In genomic region chr19:38685666-38686529, GRCh38 we compare ENCODE assay signal across 8 cellular contexts. TPM values are rescaled to one million over a fixed set of nuclear protein-coding genes. Genes with fewer than 3 reads are reported as not detected.
DNase-seq lines count a peak whose midpoint lies in the region; ATAC-seq and TF ChIP-seq lines count a peak whose summit lies in the region.

No MANE protein-coding gene starts in this region.

- H3K9me3 Mint-ChIP-seq in activated T-cell treated with anti-CD3 and anti-CD28 coated beads, Interleukin-2, amount 50 U/mL, for 4 hours: no peaks in the 10 kb centered on the region

- H3K36me3 ChIP-seq in lung (ENCODE audit: control insufficient read depth in 2 of 2, insufficient read depth in 2 of 2, low read length in 2 of 2) (peaks cover 0 to 4% of the 10 kb centered on the region in 2 donors), aorta (ENCODE audit: control insufficient read depth in 1 of 2, insufficient read depth in 2 of 2, low read length in 1 of 2) (peaks cover 0 to 4% of the 10 kb centered on the region in 2 donors)

- no peak for DNase-seq in activated T-cell treated with anti-CD3 and anti-CD28 coated beads, Interleukin-2, amount 50 U/mL, for 4 hours
- no peak for DNase-seq in activated T-cell treated with anti-CD3 and anti-CD28 coated beads for 4 hours
- DNase-seq in NCI-H69 (lab: John Stamatoyannopoulos, UW): peak; percentile 82
- DNase-seq in caudate nucleus (lab: John Stamatoyannopoulos, UW): no peak
- DNase-seq in lung (ENCODE audit: low spot score): no peak
- DNase-seq in aorta: no peak
- DNase-seq in AG08395 (ENCODE audit: low spot score): no peak

- TF ChIP-seq CTCF in lung (IDR thresholded peaks at IDR 0.05; ENCODE audit: control extremely low read depth, extremely low read depth): no peak

- H3K36me3 Mint-ChIP-seq in activated T-cell treated with anti-CD3 and anti-CD28 coated beads, Interleukin-2, amount 50 U/mL, for 4 hours (ENCODE audit: insufficient read depth): peaks cover 15% of the 10 kb centered on the region

- H3K9me3 ChIP-seq in lung (ENCODE audit: control insufficient read depth in 2 of 2, insufficient read depth in 1 of 2, low read length in 1 of 2) (no peaks in the 10 kb centered on the region), aorta (ENCODE audit: control insufficient read depth, low read length) (no peaks in the 10 kb centered on the region)

- peaks cover 80% of the 10 kb centered on the region for H3K4me1 Mint-ChIP-seq in activated T-cell treated with anti-CD3 and anti-CD28 coated beads, Interleukin-2, amount 50 U/mL, for 4 hours (ENCODE audit: low read depth)

- no peaks in the 10 kb centered on the region for H3K27me3 Mint-ChIP-seq in activated T-cell treated with anti-CD3 and anti-CD28 coated beads, Interleukin-2, amount 50 U/mL, for 4 hours (ENCODE audit: low read depth)

- H3K4me3 Mint-ChIP-seq in activated T-cell treated with anti-CD3 and anti-CD28 coated beads, Interleukin-2, amount 50 U/mL, for 4 hours: peak overlapping the region; percentile 31

- peak; percentile 11 to 18 for ATAC-seq in activated T-cell treated with anti-CD3 and anti-CD28 coated beads, Interleukin-2, amount 50 U/mL, for 4 hours
- ATAC-seq in lung (ENCODE audit: insufficient read depth, low FRiP score) (no peak), aorta (ENCODE audit: low FRiP score) (peak; percentile 5), HG02938 (IDR thresholded peaks at IDR 0.05; ENCODE audit: unreplicated experiment) (no peak)

- 24 to 33% methylated on average over 10 of the region's 10 CpGs for WGBS in lung, 2 donors
- WGBS in aorta, 2 donors: 17 to 19% methylated on average over 10 of the region's 10 CpGs

- H3K4me3 ChIP-seq in lung (no peak overlapping the region), aorta (ENCODE audit: low read length in 2 of 2) (no peak overlapping the region)

- H3K27me3 ChIP-seq in lung (ENCODE audit: control insufficient read depth, insufficient read depth): no peaks in the 10 kb centered on the region
- H3K27me3 ChIP-seq in aorta (ENCODE audit: control insufficient read depth in 1 of 2, insufficient read depth in 2 of 2, low read length in 1 of 2): no peaks in the 10 kb centered on the region

- intact Hi-C loops in aorta (cut with DNase I): no loop called here

- H3K4me1 ChIP-seq in lung (ENCODE audit: control insufficient read depth in 2 of 2, insufficient read depth in 2 of 2, low read length in 2 of 2) (peaks cover 45% of the 10 kb centered on the region in 2 donors), aorta (ENCODE audit: control insufficient read depth in 1 of 2, insufficient read depth in 2 of 2, low read length in 2 of 2) (peaks cover 7 to 8% of the 10 kb centered on the region in 2 donors)

- H3K27ac ChIP-seq in caudate nucleus (ENCODE audit: low read depth, low read length) (peak overlapping the region; percentile 89), lung (ENCODE audit: low read depth in 1 of 2, low read length in 1 of 2) (peak overlapping the region; percentile 88 to 95), aorta (ENCODE audit: low read depth in 1 of 2, low read length in 2 of 2) (peak overlapping the region; percentile 23 to 81)

RNA-seq across cellular contexts. Expression of gene ACTN4, which starts 38.4 kb away (rescaled TPM):
- 100 to 1,000 TPM; 215 to 233 (median 230) TPM for total RNA-seq in activated T-cell treated with anti-CD3 and anti-CD28 coated beads, Interleukin-2, amount 50 U/mL, for 4 hours
- 100 to 1,000 TPM; 339 to 552 TPM for total RNA-seq in lung
- 100 to 1,000 TPM; 229 to 394 TPM for polyA plus RNA-seq in lung
- total RNA-seq in aorta: 1,000 to 10,000 TPM in 1 of 2 donors, 100 to 1,000 TPM in 1; 794 to 1,985 TPM
- 100 to 1,000 TPM; 111 to 163 TPM for polyA plus RNA-seq in aorta

RNA-seq across cellular contexts. Expression of gene CAPN12, which starts 58.4 kb away (rescaled TPM):
- 1 to 10 TPM in 2 of 3 donors, under 1 TPM in 1; 0.99 to 1.1 (median 1.0) TPM for total RNA-seq in activated T-cell treated with anti-CD3 and anti-CD28 coated beads, Interleukin-2, amount 50 U/mL, for 4 hours
- total RNA-seq in lung (1 to 10 TPM; 2.0 to 7.1 TPM), aorta (1 to 10 TPM; 1.9 to 2.8 TPM)
- polyA plus RNA-seq in lung (10 to 100 TPM in 1 of 2 donors, 1 to 10 TPM in 1; 4.9 to 17.8 TPM), aorta (1 to 10 TPM; 1.0 to 4.5 TPM)

Comparison
In these comparisons a context has a peak if more than half of its experiments do, and no peak if none do; other contexts are left out.
1. ATAC-seq: peak in activated T-cell treated with anti-CD3 and anti-CD28 coated beads, Interleukin-2, amount 50 U/mL, for 4 hours (2 of 2) and aorta (single experiment); none in lung (single experiment) and HG02938 (single experiment).
2. Peak in every context shown above with its lines, with median percentiles within 50 percentile points of each other: H3K27ac ChIP-seq.